ENCODE assay signal across 29 cellular contexts in genomic region chr17:13721705-13722104, GRCh38.
"Had no signal": no experiment of that assay in that cellular context is flagged by ENCODE, and none has a peak within 500 bp of the region (broad histone marks: within the 10 kb centered on the region; RNA-seq: fewer than 3 reads in every experiment).

No MANE protein-coding gene starts in this region.

- H3K4me1 ChIP-seq: ascending aorta, breast epithelium, heart left ventricle had no signal

- H3K9me3 ChIP-seq: ascending aorta, breast epithelium had no signal

- H3K4me3 Mint-ChIP-seq: activated CD4-positive, alpha-beta memory T cell treated with anti-CD3 and anti-CD28 coated beads for 36 hours; activated CD4-positive, alpha-beta T cell treated with anti-CD3 and anti-CD28 coated beads for 36 hours; activated CD4-positive, alpha-beta T cell treated with anti-CD3 and anti-CD28 coated beads, Interleukin-2, amount 10 ng/mL, durations not matched to agents 24 days and 14 days; activated CD8-positive, alpha-beta memory T cell treated with anti-CD3 and anti-CD28 coated beads, Interleukin-2, amount 10 ng/mL, durations not matched to agents 7 days and 5 days; activated CD8-positive, alpha-beta T cell treated with anti-CD3 and anti-CD28 coated beads, Interleukin-2, amount 10 ng/mL, durations not matched to agents 7 days and 5 days; activated naive CD4-positive, alpha-beta T cell treated with anti-CD3 and anti-CD28 coated beads, Interleukin-2, amount 10 ng/mL, durations not matched to agents 7 days and 5 days; activated naive CD8-positive, alpha-beta T cell treated with anti-CD3 and anti-CD28 coated beads, Interleukin-2, amount 10 ng/mL, durations not matched to agents 7 days and 5 days; activated T-cell treated with anti-CD3 and anti-CD28 coated beads, Interleukin-2, amount 50 U/mL, for 24 hours; activated T-cell treated with anti-CD3 and anti-CD28 coated beads, Interleukin-2, amount 50 U/mL, for 72 hours; brain; central memory CD8-positive, alpha-beta T cell; dendritic cell treated with granulocyte-macrophage colony-stimulating factor and Interleukin-4, amounts not matched to agents 40 ng/mL and 50 ng/mL, for 4 days had no signal

- DNase-seq: activated CD4-positive, alpha-beta memory T cell treated with anti-CD3 and anti-CD28 coated beads for 36 hours; activated CD4-positive, alpha-beta T cell treated with anti-CD3 and anti-CD28 coated beads for 36 hours; activated CD4-positive, alpha-beta T cell treated with anti-CD3 and anti-CD28 coated beads, Interleukin-2, amount 10 ng/mL, durations not matched to agents 24 days and 14 days; activated CD4-positive, CD25-positive, alpha-beta regulatory T cell; activated CD4-positive, CD25-positive, alpha-beta regulatory T cell treated with anti-CD3 and anti-CD28 coated beads, Interleukin-2, amount 50 U/mL, for 72 hours; activated CD8-positive, alpha-beta memory T cell treated with anti-CD3 and anti-CD28 coated beads, Interleukin-2, amount 10 ng/mL, durations not matched to agents 7 days and 5 days; activated CD8-positive, alpha-beta memory T cell treated with anti-CD3 and anti-CD28 coated beads, Interleukin-2, amount 50 U/mL, for 4 hours; activated CD8-positive, alpha-beta T cell treated with anti-CD3 and anti-CD28 coated beads, Interleukin-2, amount 10 ng/mL, durations not matched to agents 7 days and 5 days; activated gamma-delta T cell; activated naive CD4-positive, alpha-beta T cell; activated naive CD4-positive, alpha-beta T cell treated with anti-CD3 and anti-CD28 coated beads, Interleukin-2, amount 10 ng/mL, durations not matched to agents 7 days and 5 days; activated naive CD8-positive, alpha-beta T cell treated with anti-CD3 and anti-CD28 coated beads, Interleukin-2, amount 10 ng/mL, durations not matched to agents 7 days and 5 days; activated T-cell treated with anti-CD3 and anti-CD28 coated beads, Interleukin-2, amount 50 U/mL, for 24 hours; activated T-cell treated with anti-CD3 and anti-CD28 coated beads, Interleukin-2, amount 50 U/mL, for 72 hours; dorsolateral prefrontal cortex; effector CD4-positive, alpha-beta T cell; foreskin fibroblast; glutamatergic neuron; heart left ventricle; T-helper 2 cell had no signal

- ATAC-seq: activated CD4-positive, alpha-beta T cell treated with anti-CD3 and anti-CD28 coated beads for 36 hours; activated CD8-positive, alpha-beta memory T cell treated with anti-CD3 and anti-CD28 coated beads, Interleukin-2, amount 10 ng/mL, durations not matched to agents 7 days and 5 days; activated CD8-positive, alpha-beta T cell treated with anti-CD3 and anti-CD28 coated beads, Interleukin-2, amount 10 ng/mL, durations not matched to agents 7 days and 5 days; activated naive CD4-positive, alpha-beta T cell treated with anti-CD3 and anti-CD28 coated beads, Interleukin-2, amount 50 U/mL, for 72 hours; activated T-cell treated with anti-CD3 and anti-CD28 coated beads, Interleukin-2, amount 50 U/mL, for 72 hours; heart left ventricle had no signal

- H3K27me3 ChIP-seq: ascending aorta, breast epithelium, cardiac muscle cell, heart left ventricle had no signal

- H3K4me1 Mint-ChIP-seq: activated CD4-positive, alpha-beta T cell treated with anti-CD3 and anti-CD28 coated beads for 36 hours; activated CD4-positive, alpha-beta T cell treated with anti-CD3 and anti-CD28 coated beads, Interleukin-2, amount 10 ng/mL, durations not matched to agents 24 days and 14 days; activated CD8-positive, alpha-beta memory T cell treated with anti-CD3 and anti-CD28 coated beads, Interleukin-2, amount 10 ng/mL, durations not matched to agents 7 days and 5 days; activated naive CD4-positive, alpha-beta T cell treated with anti-CD3 and anti-CD28 coated beads, Interleukin-2, amount 10 ng/mL, durations not matched to agents 7 days and 5 days; activated naive CD8-positive, alpha-beta T cell treated with anti-CD3 and anti-CD28 coated beads, Interleukin-2, amount 10 ng/mL, durations not matched to agents 7 days and 5 days; brain; central memory CD8-positive, alpha-beta T cell had no signal

- H3K27ac Mint-ChIP-seq: activated CD4-positive, alpha-beta memory T cell treated with anti-CD3 and anti-CD28 coated beads for 36 hours; activated CD4-positive, alpha-beta T cell treated with anti-CD3 and anti-CD28 coated beads for 36 hours; activated CD4-positive, alpha-beta T cell treated with anti-CD3 and anti-CD28 coated beads, Interleukin-2, amount 10 ng/mL, durations not matched to agents 24 days and 14 days; activated CD8-positive, alpha-beta memory T cell treated with anti-CD3 and anti-CD28 coated beads, Interleukin-2, amount 10 ng/mL, durations not matched to agents 7 days and 5 days; activated CD8-positive, alpha-beta T cell treated with anti-CD3 and anti-CD28 coated beads, Interleukin-2, amount 10 ng/mL, durations not matched to agents 7 days and 5 days; activated naive CD4-positive, alpha-beta T cell treated with anti-CD3 and anti-CD28 coated beads, Interleukin-2, amount 10 ng/mL, durations not matched to agents 7 days and 5 days; activated naive CD4-positive, alpha-beta T cell treated with anti-CD3 and anti-CD28 coated beads, Interleukin-2, amount 50 U/mL, for 72 hours; activated naive CD8-positive, alpha-beta T cell treated with anti-CD3 and anti-CD28 coated beads, Interleukin-2, amount 10 ng/mL, durations not matched to agents 7 days and 5 days; activated T-cell treated with anti-CD3 and anti-CD28 coated beads, Interleukin-2, amount 50 U/mL, for 24 hours; activated T-cell treated with anti-CD3 and anti-CD28 coated beads, Interleukin-2, amount 50 U/mL, for 72 hours; brain; dendritic cell treated with granulocyte-macrophage colony-stimulating factor and Interleukin-4, amounts not matched to agents 40 ng/mL and 50 ng/mL, for 4 days had no signal

- H3K36me3 ChIP-seq: ascending aorta, breast epithelium, cardiac muscle cell, heart left ventricle had no signal

- H3K9me3 Mint-ChIP-seq: activated CD4-positive, alpha-beta memory T cell treated with anti-CD3 and anti-CD28 coated beads for 36 hours; activated CD4-positive, alpha-beta T cell treated with anti-CD3 and anti-CD28 coated beads, Interleukin-2, amount 10 ng/mL, durations not matched to agents 24 days and 14 days; activated naive CD4-positive, alpha-beta T cell treated with anti-CD3 and anti-CD28 coated beads, Interleukin-2, amount 10 ng/mL, durations not matched to agents 7 days and 5 days; activated naive CD4-positive, alpha-beta T cell treated with anti-CD3 and anti-CD28 coated beads, Interleukin-2, amount 50 U/mL, for 72 hours; activated naive CD8-positive, alpha-beta T cell treated with anti-CD3 and anti-CD28 coated beads, Interleukin-2, amount 10 ng/mL, durations not matched to agents 7 days and 5 days; activated T-cell treated with anti-CD3 and anti-CD28 coated beads, Interleukin-2, amount 50 U/mL, for 24 hours; central memory CD8-positive, alpha-beta T cell had no signal

- H3K4me3 ChIP-seq: ascending aorta, breast epithelium, cardiac muscle cell, coronary artery, dorsolateral prefrontal cortex, heart left ventricle had no signal

- H3K27me3 Mint-ChIP-seq: activated CD4-positive, alpha-beta memory T cell treated with anti-CD3 and anti-CD28 coated beads for 36 hours; activated CD8-positive, alpha-beta memory T cell treated with anti-CD3 and anti-CD28 coated beads, Interleukin-2, amount 10 ng/mL, durations not matched to agents 7 days and 5 days; activated naive CD4-positive, alpha-beta T cell treated with anti-CD3 and anti-CD28 coated beads, Interleukin-2, amount 10 ng/mL, durations not matched to agents 7 days and 5 days; activated naive CD8-positive, alpha-beta T cell treated with anti-CD3 and anti-CD28 coated beads, Interleukin-2, amount 10 ng/mL, durations not matched to agents 7 days and 5 days; dendritic cell treated with granulocyte-macrophage colony-stimulating factor and Interleukin-4, amounts not matched to agents 40 ng/mL and 50 ng/mL, for 4 days had no signal

- H3K27ac ChIP-seq: ascending aorta, breast epithelium, cardiac muscle cell, coronary artery, dorsolateral prefrontal cortex, epithelial cell of prostate, heart left ventricle had no signal

- H3K36me3 Mint-ChIP-seq: activated CD4-positive, alpha-beta memory T cell treated with anti-CD3 and anti-CD28 coated beads for 36 hours; activated CD8-positive, alpha-beta memory T cell treated with anti-CD3 and anti-CD28 coated beads, Interleukin-2, amount 10 ng/mL, durations not matched to agents 7 days and 5 days; activated naive CD4-positive, alpha-beta T cell treated with anti-CD3 and anti-CD28 coated beads, Interleukin-2, amount 10 ng/mL, durations not matched to agents 7 days and 5 days; activated naive CD4-positive, alpha-beta T cell treated with anti-CD3 and anti-CD28 coated beads, Interleukin-2, amount 50 U/mL, for 72 hours; activated naive CD8-positive, alpha-beta T cell treated with anti-CD3 and anti-CD28 coated beads, Interleukin-2, amount 10 ng/mL, durations not matched to agents 7 days and 5 days; brain had no signal
